Comparison of ENCODE assay signal across 20 cellular contexts in the genomic region with DNA sequence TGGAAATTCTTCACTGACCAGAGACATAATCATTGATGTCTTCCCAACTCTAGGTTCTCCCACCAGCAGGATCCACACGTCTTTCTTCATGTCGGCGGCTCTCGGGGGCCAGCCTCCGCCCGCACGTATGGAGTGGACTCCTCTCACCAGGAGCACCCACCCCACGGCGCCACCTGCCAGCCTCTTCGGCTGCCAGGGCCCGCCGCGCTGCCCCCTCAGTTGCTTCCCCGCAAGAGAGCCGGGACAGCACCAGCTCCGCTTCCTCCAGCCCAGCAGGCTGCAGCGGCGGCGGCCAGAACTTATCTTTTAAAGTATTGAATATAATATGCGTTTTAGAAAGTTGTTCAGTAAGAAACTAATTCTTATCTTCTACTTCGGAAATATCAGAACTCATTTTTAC.
"Had no signal": no experiment of that assay in that cellular context is flagged by ENCODE, and none has a peak within 500 bp of the region (broad histone marks: within the 10 kb centered on the region; RNA-seq: fewer than 3 reads in every experiment).

No MANE protein-coding gene starts in this region.

- H3K4me1 ChIP-seq: body of pancreas had no signal

- H3K27ac ChIP-seq: body of pancreas, thoracic aorta had no signal

- H3K27me3 ChIP-seq: body of pancreas had no signal

- DNase-seq: activated CD4-positive, alpha-beta memory T cell treated with anti-CD3 and anti-CD28 coated beads for 36 hours; activated CD4-positive, alpha-beta T cell treated with anti-CD3 and anti-CD28 coated beads for 48 hours; activated naive CD4-positive, alpha-beta T cell treated with anti-CD3 and anti-CD28 coated beads for 36 hours; activated T-cell treated with anti-CD3 and anti-CD28 coated beads, Interleukin-2, amount 50 U/mL, for 48 hours; anterior cingulate cortex; body of pancreas; central memory CD4-positive, alpha-beta T cell; effector memory CD4-positive, alpha-beta T cell; foreskin melanocyte; hippocampal formation; naive B cell; nucleus accumbens; stimulated activated CD4-positive, alpha-beta T cell treated with anti-CD3 and anti-CD28 coated beads, Interleukin-2, amount 100 ng/mL, for 48 hours; stimulated activated CD8-positive, alpha-beta memory T cell treated with anti-CD3 and anti-CD28 coated beads, Interleukin-4, amount 100 ng/mL, for 48 hours; stimulated activated naive B cell treated with anti-CD40 and anti-IgM and Interleukin-4, amounts not matched to agents 10 μg/mL and 1 μg/mL and 100 μg/mL, for 72 hours; T-helper 17 cell had no signal

- H3K36me3 ChIP-seq: thoracic aorta had no signal

- FAIRE-seq: endothelial cell of umbilical vein had no signal

- ATAC-seq: body of pancreas; esophagus mucosa; stimulated activated naive B cell treated with anti-CD40 and anti-IgM and Interleukin-4, amounts not matched to agents 10 μg/mL and 1 μg/mL and 100 μg/mL, for 72 hours; T-helper 17 cell had no signal

- H3K9me3 ChIP-seq: thoracic aorta had no signal

- H3K4me3 ChIP-seq: body of pancreas, lung, thoracic aorta had no signal
